In the genomic region with DNA sequence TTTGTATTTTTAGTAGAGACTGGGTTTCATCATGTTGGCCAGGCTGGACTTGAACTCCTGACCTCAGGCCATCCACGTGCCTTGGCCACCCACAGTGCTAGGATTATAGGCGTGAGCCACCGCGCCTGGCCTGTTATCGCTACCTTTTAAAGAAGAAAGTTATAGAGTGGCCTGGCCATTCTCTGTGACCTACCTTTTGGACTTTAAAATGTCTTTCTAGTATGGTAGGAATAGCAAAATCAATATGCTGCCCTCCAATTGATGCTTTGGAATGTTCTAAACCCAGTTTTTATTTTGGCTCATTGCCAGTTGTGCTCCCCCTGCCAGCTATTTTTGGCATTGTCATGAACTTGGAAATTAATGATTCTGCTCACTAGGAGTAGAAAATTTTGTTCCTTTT, we compare ENCODE assay signal across 11 cellular contexts. TPM values are rescaled to one million over a fixed set of nuclear protein-coding genes. Genes with fewer than 3 reads are reported as not detected.
DNase-seq lines count a peak whose midpoint lies in the region; ATAC-seq and TF ChIP-seq lines count a peak whose summit lies in the region.
"Had no signal": no experiment of that assay in that cellular context is flagged by ENCODE, and none has a peak within 500 bp of the region (broad histone marks: within the 10 kb centered on the region; RNA-seq: fewer than 3 reads in every experiment).

No MANE protein-coding gene starts in this region.

- ATAC-seq in heart right ventricle (no peak), upper lobe of right lung (no peak), GM19023 (IDR thresholded peaks at IDR 0.05; ENCODE audit: unreplicated experiment) (no peak), GM21367 (IDR thresholded peaks at IDR 0.05; ENCODE audit: unreplicated experiment) (no peak)

- DNase-seq in activated naive CD4-positive, alpha-beta T cell treated with anti-CD3 and anti-CD28 coated beads, Interleukin-2, amount 50 U/mL, for 16 hours = no peak
- DNase-seq in WERI-Rb-1 = no peak
- no peak for DNase-seq in heart right ventricle
- no peak for DNase-seq in upper lobe of right lung
- no peak for DNase-seq in DMS114 treated with DMSO at 0.1 percent for 48 hours (lab: John Stamatoyannopoulos, UW; ENCODE audit: unreplicated experiment)
- DNase-seq: activated CD8-positive, alpha-beta memory T cell treated with anti-CD3 and anti-CD28 coated beads, Interleukin-2, amount 50 U/mL, for 4 hours; Calu3; glutamatergic neuron had no signal

- TF ChIP-seq CTCF in WERI-Rb-1 (IDR thresholded peaks at IDR 0.05; ENCODE audit: low read depth, low read length) (0 out of 2 replicates have a peak, but pooled peaks have one; percentile 8), heart right ventricle (IDR thresholded peaks at IDR 0.05) (peak in 7 of 9 donors; percentile 18 to 46 (median 28)), upper lobe of right lung (IDR thresholded peaks at IDR 0.05) (peak; percentile 38)

- peak overlapping the region; percentile 90 for H3K27ac Mint-ChIP-seq in activated naive CD4-positive, alpha-beta T cell treated with anti-CD3 and anti-CD28 coated beads, Interleukin-2, amount 50 U/mL, for 24 hours

- H3K27ac ChIP-seq in WERI-Rb-1 (no peak overlapping the region; the same call in 1 of the 2 replicates), heart right ventricle (no peak overlapping the region), upper lobe of right lung (no peak overlapping the region)

- H3K9me3 ChIP-seq in WERI-Rb-1 (ENCODE audit: severe bottlenecking) (no peaks in the 10 kb centered on the region), heart right ventricle (no peaks in the 10 kb centered on the region), upper lobe of right lung (no peaks in the 10 kb centered on the region)

- H3K36me3 Mint-ChIP-seq in activated naive CD4-positive, alpha-beta T cell treated with anti-CD3 and anti-CD28 coated beads, Interleukin-2, amount 50 U/mL, for 24 hours = peaks cover 9% of the 10 kb centered on the region

- no peaks in the 10 kb centered on the region for H3K27me3 Mint-ChIP-seq in activated naive CD4-positive, alpha-beta T cell treated with anti-CD3 and anti-CD28 coated beads, Interleukin-2, amount 50 U/mL, for 24 hours

- H3K27me3 ChIP-seq in WERI-Rb-1 (ENCODE audit: insufficient read depth, low read depth, severe bottlenecking) = no peaks in the 10 kb centered on the region
- no peaks in the 10 kb centered on the region for H3K27me3 ChIP-seq in heart right ventricle
- no peaks in the 10 kb centered on the region for H3K27me3 ChIP-seq in upper lobe of right lung

- no peaks in the 10 kb centered on the region for H3K9me3 Mint-ChIP-seq in activated naive CD4-positive, alpha-beta T cell treated with anti-CD3 and anti-CD28 coated beads, Interleukin-2, amount 50 U/mL, for 24 hours

- H3K4me3 Mint-ChIP-seq in activated naive CD4-positive, alpha-beta T cell treated with anti-CD3 and anti-CD28 coated beads, Interleukin-2, amount 50 U/mL, for 24 hours = no peak overlapping the region

- H3K4me3 ChIP-seq in WERI-Rb-1 (ENCODE audit: low read depth, low read length) = no peak overlapping the region
- H3K4me3 ChIP-seq in heart right ventricle = no peak overlapping the region
- no peak overlapping the region for H3K4me3 ChIP-seq in upper lobe of right lung

- H3K36me3 ChIP-seq in WERI-Rb-1 (peaks cover 27% of the 10 kb centered on the region), heart right ventricle (peaks cover 0 to 24% (median 0%) of the 10 kb centered on the region in 9 donors), upper lobe of right lung (peaks cover 7% of the 10 kb centered on the region)

- peaks cover 91% of the 10 kb centered on the region for H3K4me1 Mint-ChIP-seq in activated naive CD4-positive, alpha-beta T cell treated with anti-CD3 and anti-CD28 coated beads, Interleukin-2, amount 50 U/mL, for 24 hours

- intact Hi-C loops in heart right ventricle (cut with DNase I) = no loop called here
- intact Hi-C loops in upper lobe of right lung (cut with DNase I) = no loop called here

- WGBS in heart right ventricle, 2 donors = 84 to 90% methylated on average over 5 of the region's 5 CpGs

- H3K4me1 ChIP-seq in heart right ventricle (peaks cover 5 to 42% (median 36%) of the 10 kb centered on the region in 9 donors), upper lobe of right lung (peaks cover 47% of the 10 kb centered on the region)

RNA-seq across cellular contexts. Expression of a gene that starts 19.9 kb away (rescaled TPM):
- total RNA-seq in heart right ventricle (10 to 100 TPM; 42.6 to 91.0 (median 62.2) TPM), upper lobe of right lung (77.8 TPM)
- polyA plus RNA-seq in heart right ventricle = 10 to 100 TPM in 1 of 2 donors, 1 to 10 TPM in 1; 7.8 to 10.7 TPM

RNA-seq across cellular contexts. Expression of a gene that starts 30.3 kb away (rescaled TPM):
- total RNA-seq in heart right ventricle = 10 to 100 TPM in 7 of 10 donors, 1 to 10 TPM in 3; 6.1 to 19.7 (median 11.0) TPM
- polyA plus RNA-seq in heart right ventricle = 10 to 100 TPM; 10.3 to 11.4 TPM
- total RNA-seq in upper lobe of right lung = 43.5 TPM
- total RNA-seq: Calu3 had no signal

RNA-seq across cellular contexts. Expression of a gene that starts 43.9 kb away (rescaled TPM):
- 1 to 10 TPM in 9 of 10 donors, under 1 TPM in 1; 0.78 to 4.2 (median 2.1) TPM for total RNA-seq in heart right ventricle
- polyA plus RNA-seq in heart right ventricle = 1 to 10 TPM in 1 of 2 donors, under 1 TPM in 1; 0.59 to 1.8 TPM
- 6.6 TPM for total RNA-seq in upper lobe of right lung

RNA-seq across cellular contexts. Expression of a gene that starts 44.4 kb away (rescaled TPM):
- total RNA-seq in heart right ventricle (10 to 100 TPM in 8 of 10 donors, 1 to 10 TPM in 2; 9.1 to 13.9 (median 11.5) TPM), upper lobe of right lung (16.1 TPM)
- polyA plus RNA-seq in heart right ventricle = 10 to 100 TPM in 1 of 2 donors, 1 to 10 TPM in 1; 7.5 to 15.4 TPM
